In genomic region chr15:66356069-66356358, GRCh38 we compare ENCODE assay signal across 8 cellular contexts. TPM values are rescaled to one million over a fixed set of nuclear protein-coding genes. Genes with fewer than 3 reads are reported as not detected.
DNase-seq lines count a peak whose midpoint lies in the region; ATAC-seq, FAIRE-seq and TF ChIP-seq lines count a peak whose summit lies in the region.

No MANE protein-coding gene starts in this region.

- intact Hi-C loops in pancreas (cut with DNase I): no loop called here

- H3K4me2 ChIP-seq in H1 (ENCODE audit: insufficient read depth in 1 of 2, low read depth in 2 of 2, low read length in 2 of 2): peak overlapping the region; percentile 91 to 92

- no peaks in the 10 kb centered on the region; the same call in 1 of the 2 replicates for H3K79me1 ChIP-seq in H1 (ENCODE audit: low read depth, low read length)

- H3K4me3 ChIP-seq in GM12864 (ENCODE audit: low read depth, low read length) (peak overlapping the region; percentile 81), LNCaP clone FGC (ENCODE audit: low read depth, low read length) (peak overlapping the region; percentile 60), H1 (ENCODE audit: extremely low read depth in 1 of 4, insufficient read depth in 2 of 4, low read depth in 3 of 4, low read length in 4 of 4) (peak overlapping the region; percentile 72 to 87 (median 82)), pancreas (peak overlapping the region; percentile 42 to 69 (median 53))

- no peak overlapping the region for H3K4ac ChIP-seq in H1 (replicated peaks; ENCODE audit: insufficient read length, low read depth, low read length)

- CTCF ChIA-PET in H1 (lab: Charles Lee; ENCODE audit: partially characterized antibody) (interaction anchor here (0.6 to 1.6 kb wide), 3 partner anchors 9 to 208 kb away, joined by 3 to 5 read pairs (median 3); partner anchors contain the start of gene SNAPC5), GM10248 (lab: Yijun Ruan, JAX) (interaction anchor here (1.0 to 4.1 kb wide), 2 partner anchors 29 to 142 kb away, joined by 3 to 18 read pairs; partner anchors contain the start of gene SNAPC5)

- H2BK12ac ChIP-seq in H1 (ENCODE audit: low read depth, low read length): peak overlapping the region; percentile 78; the same call in 1 of the 2 replicates

- FAIRE-seq in H1 (lab: Jason Lieb, UNC) (no peak), pancreas (lab: Jason Lieb, UNC) (no peak)

- H3K14ac ChIP-seq in H1 (ENCODE audit: insufficient read length): no peak overlapping the region

- 0 out of 2 replicates have a peak overlapping the region, but pooled peaks have one; percentile 67 for H2AK5ac ChIP-seq in H1 (ENCODE audit: low read depth, low read length)

- H3K36me3 ChIP-seq in H1 (ENCODE audit: control insufficient read depth in 2 of 4, insufficient read depth in 4 of 4, low read length in 3 of 4) (peaks cover 0 to 17% (median 7%) of the 10 kb centered on the region in 4 experiments; a peak in 6 of 8 replicates), pancreas (no peaks in the 10 kb centered on the region)

- no peak for DNase-seq in GM12864 (ENCODE audit: low read depth)
- DNase-seq in LNCaP clone FGC (ENCODE audit: low read depth): no peak
- DNase-seq in H1 (ENCODE audit: low read depth in 1 of 2, low spot score in 2 of 2): no peak
- DNase-seq in pancreas: peak in 1 of 6 donors; percentile 4
- no peak for DNase-seq in GM10248 (ENCODE audit: extremely low spot score)
- DNase-seq in NCI-H2171 (lab: John Stamatoyannopoulos, UW): no peak
- no peak for DNase-seq in activated gamma-delta T cell treated with Interleukin-2 at 50 U/mL for 16 hours
- DNase-seq in stimulated activated CD4-positive, alpha-beta T cell treated with anti-CD3 and anti-CD28 coated beads, Interleukin-4, amount 100 ng/mL, for 1 hour: no peak

- H3K23me2 ChIP-seq in H1 (ENCODE audit: low read depth, low read length): peaks cover 4% of the 10 kb centered on the region

- no peak overlapping the region for H3K23ac ChIP-seq in H1 (ENCODE audit: insufficient read length)

- peak overlapping the region; percentile 34 for H2BK120ac ChIP-seq in H1 (replicated peaks; ENCODE audit: low read depth, low read length)

- H2BK15ac ChIP-seq in H1 (ENCODE audit: low read length): peak overlapping the region; percentile 13; the same call in 1 of the 2 replicates

- peak in 1 of 4 donors; percentile 21 for ATAC-seq in pancreas

- H2BK20ac ChIP-seq in H1 (ENCODE audit: low read length): no peak overlapping the region

- H3K9ac ChIP-seq in H1 (replicated peaks in 1 of 4; ENCODE audit: extremely low read depth in 1 of 4, low read depth in 3 of 4, low read length in 3 of 4): peak overlapping the region; percentile 89 to 97 (median 95)

- TF ChIP-seq CTCF in GM12864 (IDR thresholded peaks at IDR 0.05; ENCODE audit: low read depth, low read length, missing control alignments): no peak
- TF ChIP-seq CTCF in LNCaP clone FGC (IDR thresholded peaks at IDR 0.05; ENCODE audit: control insufficient read depth, extremely low read depth, insufficient read depth): no peak
- TF ChIP-seq CTCF in H1 (IDR thresholded peaks at IDR 0.05; ENCODE audit: control extremely low read depth in 1 of 3, insufficient read depth in 1 of 3, low read depth in 1 of 3, low read length in 3 of 3): no peak
- no peak for TF ChIP-seq CTCF in pancreas (IDR thresholded peaks at IDR 0.05)
- no peak for TF ChIP-seq CTCF in GM10248 (IDR thresholded peaks at IDR 0.05; ENCODE audit: control extremely low read depth, extremely low read depth, low read depth, missing control alignments)

- H3K56ac ChIP-seq in H1 (replicated peaks; ENCODE audit: insufficient read length, low read depth, low read length): no peak overlapping the region

- POLR2A ChIA-PET in H1 (lab: Charles Lee; ENCODE audit: partially characterized antibody) (interaction anchor here (0.6 to 2.5 kb wide), 6 partner anchors 13 to 143 kb away, joined by 3 to 12 read pairs (median 3); no protein-coding TSS in a partner anchor), GM10248 (lab: Yijun Ruan, JAX) (interaction anchor here (1.0 kb wide), 1 partner anchor 18 kb away, joined by 3 read pairs; no protein-coding TSS in a partner anchor)

- no peak overlapping the region; the same call in 1 of the 2 replicates for H2BK5ac ChIP-seq in H1 (ENCODE audit: low read depth, low read length)

- peak overlapping the region; percentile 95 for H3K18ac ChIP-seq in H1 (ENCODE audit: extremely low read depth, low read length)

- peak overlapping the region; percentile 61 for H2AFZ ChIP-seq in H1 (ENCODE audit: low read length)

- TF ChIP-seq RAD21 in H1 (IDR thresholded peaks at IDR 0.05 in 1 of 2, conservative IDR thresholded peaks at IDR 0.05 in 1 of 2; ENCODE audit: low read depth in 2 of 2, low read length in 2 of 2): no peak

- H3K4me1 ChIP-seq in H1 (replicated peaks in 1 of 4; ENCODE audit: control insufficient read depth in 3 of 4, insufficient read depth in 4 of 4, low read length in 3 of 4): peaks cover 0 to 7% (median 3%) of the 10 kb centered on the region in 4 experiments; a peak in 5 of 7 replicates
- H3K4me1 ChIP-seq in pancreas: no peaks in the 10 kb centered on the region

- peak overlapping the region; percentile 91 for H4K5ac ChIP-seq in H1 (ENCODE audit: insufficient read length, low read depth, low read length)

- H4K91ac ChIP-seq in H1 (replicated peaks; ENCODE audit: insufficient read length, low read length): peak overlapping the region; percentile 49

- H3K9me3 ChIP-seq in H1 (ENCODE audit: insufficient read depth in 2 of 2, low read depth in 1 of 2, low read length in 1 of 2): no peaks in the 10 kb centered on the region
- H3K9me3 ChIP-seq in pancreas: no peaks in the 10 kb centered on the region

- no peaks in the 10 kb centered on the region for H4K20me1 ChIP-seq in H1 (replicated peaks in 1 of 2; ENCODE audit: control insufficient read depth in 1 of 2, insufficient read depth in 2 of 2, low read length in 2 of 2)

- H3K27me3 ChIP-seq in H1 (replicated peaks in 1 of 4; ENCODE audit: control insufficient read depth in 3 of 4, extremely low read depth in 1 of 4, insufficient read depth in 3 of 4, low read length in 3 of 4): no peaks in the 10 kb centered on the region
- H3K27me3 ChIP-seq in pancreas: no peaks in the 10 kb centered on the region

- no peak for TF ChIP-seq EP300 in H1 (IDR thresholded peaks at IDR 0.05; ENCODE audit: borderline replicate concordance in 1 of 2, low read depth in 2 of 2, low read length in 2 of 2)

- H3K79me2 ChIP-seq in H1 (ENCODE audit: control insufficient read depth in 1 of 2, insufficient read depth in 2 of 2, low read length in 2 of 2): peaks cover 0 to 22% of the 10 kb centered on the region in 2 experiments; a peak in 2 of 4 replicates

- no peak for TF ChIP-seq POLR2A in H1 (IDR thresholded peaks at IDR 0.05; ENCODE audit: control extremely low read depth in 1 of 2, low read depth in 2 of 2, low read length in 2 of 2)

- peak overlapping the region; percentile 78 for H3K27ac ChIP-seq in H1 (ENCODE audit: low read depth, low read length)
- peak overlapping the region in 3 of 4 donors; percentile 33 to 52 (median 49) for H3K27ac ChIP-seq in pancreas

- WGBS in H1 (ENCODE audit: extremely low coverage in 1 of 2, insufficient coverage in 1 of 2, insufficient read length in 1 of 2, insufficient replicate concordance in 2 of 2, low coverage in 1 of 2, low lambda C conversion rate in 2 of 2, missing lambda C conversion rate in 1 of 2), 2 experiments: 10% methylated on average over 10 of the region's 12 CpGs; no CpG with 5 or more reads in 1 of the 2 experiments
- WGBS in pancreas, 2 donors: 5 to 11% methylated on average over 12 of the region's 12 CpGs

- peak overlapping the region; percentile 96 for H4K8ac ChIP-seq in H1 (ENCODE audit: extremely low read depth, insufficient read depth, low read length)

TF ChIP-seq in H1, 55 proteins besides CTCF, POLR2A, EP300 and RAD21 (continues in another document):
- TF ChIP-seq, protein P1, sequence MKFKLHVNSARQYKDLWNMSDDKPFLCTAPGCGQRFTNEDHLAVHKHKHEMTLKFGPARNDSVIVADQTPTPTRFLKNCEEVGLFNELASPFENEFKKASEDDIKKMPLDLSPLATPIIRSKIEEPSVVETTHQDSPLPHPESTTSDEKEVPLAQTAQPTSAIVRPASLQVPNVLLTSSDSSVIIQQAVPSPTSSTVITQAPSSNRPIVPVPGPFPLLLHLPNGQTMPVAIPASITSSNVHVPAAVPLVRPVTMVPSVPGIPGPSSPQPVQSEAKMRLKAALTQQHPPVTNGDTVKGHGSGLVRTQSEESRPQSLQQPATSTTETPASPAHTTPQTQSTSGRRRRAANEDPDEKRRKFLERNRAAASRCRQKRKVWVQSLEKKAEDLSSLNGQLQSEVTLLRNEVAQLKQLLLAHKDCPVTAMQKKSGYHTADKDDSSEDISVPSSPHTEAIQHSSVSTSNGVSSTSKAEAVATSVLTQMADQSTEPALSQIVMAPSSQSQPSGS (IDR thresholded peaks at IDR 0.05; ENCODE audit: low read length): no peak
- TF ChIP-seq CBX8 (IDR thresholded peaks at IDR 0.05; ENCODE audit: borderline replicate concordance, low read depth, low read length) (no peak), GABPA (IDR thresholded peaks at IDR 0.05; ENCODE audit: borderline replicate concordance, insufficient read depth, low read length) (no peak), YY1 (IDR thresholded peaks at IDR 0.05; ENCODE audit: low read depth, low read length) (no peak), ASH2L (IDR thresholded peaks at IDR 0.05; ENCODE audit: low read length) (no peak)

RNA-seq across cellular contexts. Expression of gene TIPIN, which starts 0.5 kb away (rescaled TPM):
- 23.5 and 24.7 TPM in 2 replicates for total RNA-seq in H1 (2021; fragmentation: NEBNext Ultra II Directional; extraction: Animal tissue kit (Norgen Biotek cat#: 25700))
- polyA plus RNA-seq in H1 (2011; rRNA removed): 8.2 and 8.5 TPM in 2 replicates
- 11.6 TPM for polyA plus RNA-seq in H1 (2011; cell fraction: cytosol; rRNA removed)
- 4.8 TPM for polyA plus RNA-seq in H1 (2011; cell fraction: nucleus; rRNA removed)
- 19.4 to 33.9 TPM (median 21.1 TPM) in 4 replicates for polyA plus RNA-seq in H1 (2012, experiment 1 of 2)
- polyA plus RNA-seq in H1 (2012, experiment 2 of 2): 4.0 TPM
- 19.7 TPM for polyA plus RNA-seq in H1 (2013, experiment 1 of 2)
- polyA plus RNA-seq in H1 (2013, experiment 2 of 2): 19.7 TPM
- 5.9 and 8.6 TPM in 2 replicates for polyA minus RNA-seq in H1 (2011; rRNA and poly(A)+ RNA removed)
- 10.9 TPM for polyA minus RNA-seq in H1 (2011; cell fraction: cytosol; rRNA and poly(A)+ RNA removed)
- 8.7 TPM for polyA minus RNA-seq in H1 (2011; cell fraction: nucleus; rRNA and poly(A)+ RNA removed)
- total RNA-seq in pancreas: 1 to 10 TPM; 2.5 to 4.6 (median 3.4) TPM
- polyA plus RNA-seq in pancreas: 1 to 10 TPM; 2.8 to 5.2 TPM

RNA-seq across cellular contexts. Expression of gene MAP2K1, which starts 30.7 kb away (rescaled TPM):
- total RNA-seq in H1 (2021; fragmentation: NEBNext Ultra II Directional; extraction: Animal tissue kit (Norgen Biotek cat#: 25700)): 70.4 and 78.2 TPM in 2 replicates
- polyA plus RNA-seq in H1 (2011; rRNA removed) (38.9 and 54.7 TPM in 2 replicates), pancreas (10 to 100 TPM in 1 of 2 donors, 1 to 10 TPM in 1; 7.6 to 18.7 TPM)
- polyA plus RNA-seq in H1 (2011; cell fraction: cytosol; rRNA removed): 46.5 TPM
- polyA plus RNA-seq in H1 (2011; cell fraction: nucleus; rRNA removed): 33.9 TPM
- 63.2 to 65.7 TPM (median 64.2 TPM) in 4 replicates for polyA plus RNA-seq in H1 (2012, experiment 1 of 2)
- polyA plus RNA-seq in H1 (2012, experiment 2 of 2): 46.6 TPM
- polyA plus RNA-seq in H1 (2013, experiment 1 of 2): 26.6 TPM
- 27.6 TPM for polyA plus RNA-seq in H1 (2013, experiment 2 of 2)
- polyA minus RNA-seq in H1 (2011; rRNA and poly(A)+ RNA removed): 23.6 and 27.1 TPM in 2 replicates
- 20.9 TPM for polyA minus RNA-seq in H1 (2011; cell fraction: cytosol; rRNA and poly(A)+ RNA removed)
- polyA minus RNA-seq in H1 (2011; cell fraction: nucleus; rRNA and poly(A)+ RNA removed): 16.5 TPM
- total RNA-seq in pancreas: 10 to 100 TPM; 10.1 to 23.3 (median 16.4) TPM
